12 cellular contexts compared by ENCODE assay signal in genomic region chr12:83016226-83016835, GRCh38.
DNase-seq lines count a peak whose midpoint lies in the region; ATAC-seq, FAIRE-seq and TF ChIP-seq lines count a peak whose summit lies in the region.
"Had no signal": no experiment of that assay in that cellular context is flagged by ENCODE, and none has a peak within 500 bp of the region (broad histone marks: within the 10 kb centered on the region; RNA-seq: fewer than 3 reads in every experiment).

No MANE protein-coding gene starts in this region.

- no peak for FAIRE-seq in HepG2 (lab: Jason Lieb, UNC)
- FAIRE-seq: H1 had no signal

- peak; percentile 5 for DNase-seq in HepG2 (ENCODE audit: low spot score)
- DNase-seq in right lobe of liver, result no peak
- no peak for DNase-seq in mesothelial cell of epicardium (ENCODE audit: low spot score in 2 of 2, unreplicated experiment in 2 of 2)
- no peak for DNase-seq in vagina (ENCODE audit: extremely low spot score in 2 of 2)
- DNase-seq in NCI-H69 (lab: John Stamatoyannopoulos, UW), result no peak
- DNase-seq in OCI-M2 (lab: John Stamatoyannopoulos, UW; ENCODE audit: unreplicated experiment), result no peak
- DNase-seq: activated CD8-positive, alpha-beta memory T cell treated with anti-CD3 and anti-CD28 coated beads, Interleukin-2, amount 50 U/mL, for 48 hours; CD8-positive, alpha-beta T cell; stimulated activated naive CD4-positive, alpha-beta T cell treated with Interleukin-2 at 50 U/mL for 16 hours had no signal

- H3K9me3 ChIP-seq in HepG2 (ENCODE audit: low read length) (0 out of 2 replicates have a peak, but pooled peaks cover 3% of the 10 kb centered on the region), right lobe of liver (no peaks in the 10 kb centered on the region), vagina (no peaks in the 10 kb centered on the region)

- H3K27me3 Mint-ChIP-seq in mesothelial cell of epicardium (ENCODE audit: low read depth), result no peaks in the 10 kb centered on the region

- POLR2A ChIA-PET in HepG2 (lab: Yijun Ruan, JAX), result no interaction called here

- no peak overlapping the region for H3K4me3 ChIP-seq in HepG2 (replicated peaks in 1 of 3; ENCODE audit: insufficient read depth in 1 of 3, low read depth in 2 of 3, low read length in 3 of 3)
- no peak overlapping the region for H3K4me3 ChIP-seq in right lobe of liver
- peak overlapping the region in 1 of 2 donors; percentile 1 for H3K4me3 ChIP-seq in vagina

- no peaks in the 10 kb centered on the region for H3K79me2 ChIP-seq in HepG2 (ENCODE audit: insufficient read depth, low read length)

- H3K27ac ChIP-seq in HepG2 (ENCODE audit: extremely low read length, insufficient read depth, low read length), result no peak overlapping the region
- H3K27ac ChIP-seq in right lobe of liver, result no peak overlapping the region
- H3K27ac ChIP-seq in cingulate gyrus (ENCODE audit: low read depth, low read length), result peak overlapping the region; percentile 25
- peak overlapping the region; percentile 33 for H3K27ac ChIP-seq in vagina

- no peaks in the 10 kb centered on the region for H3K4me1 ChIP-seq in HepG2 (ENCODE audit: insufficient read depth, low read length)
- no peaks in the 10 kb centered on the region for H3K4me1 ChIP-seq in right lobe of liver
- H3K4me1 ChIP-seq in vagina, result peaks cover 11% of the 10 kb centered on the region

- H2AFZ ChIP-seq in HepG2 (ENCODE audit: low read length), result no peak overlapping the region

- TF ChIP-seq POLR2A in HepG2 (IDR thresholded peaks at IDR 0.05; ENCODE audit: insufficient read depth in 1 of 2, low read depth in 2 of 2, low read length in 2 of 2), result no peak
- TF ChIP-seq POLR2A in right lobe of liver (IDR thresholded peaks at IDR 0.05), result no peak
- no peak for TF ChIP-seq POLR2A in vagina (IDR thresholded peaks at IDR 0.05)

- H3K36me3 ChIP-seq in HepG2 (replicated peaks in 1 of 2; ENCODE audit: control insufficient read depth in 1 of 2, insufficient read depth in 2 of 2, low read length in 2 of 2), result no peaks in the 10 kb centered on the region
- no peaks in the 10 kb centered on the region for H3K36me3 ChIP-seq in right lobe of liver
- H3K36me3 ChIP-seq in vagina, result no peaks in the 10 kb centered on the region

- H3K27ac Mint-ChIP-seq in mesothelial cell of epicardium, result peak overlapping the region; percentile 51
- H3K27ac Mint-ChIP-seq: CD8-positive, alpha-beta T cell had no signal

- BruUV-seq in HepG2 (replicated peaks; lab: Mats Ljungman, UMichigan), result no TSS peak

- 23% methylated on average over 1 of the region's 1 CpG for WGBS in HepG2 (ENCODE audit: low lambda C conversion rate)
- 82% methylated on average over 1 of the region's 1 CpG for WGBS in right lobe of liver (ENCODE audit: insufficient coverage, low coverage, low lambda C conversion rate, missing lambda C conversion rate)

- H3K4me2 ChIP-seq in HepG2 (ENCODE audit: low read depth, low read length), result no peak overlapping the region

- TF ChIP-seq EP300 in HepG2 (IDR thresholded peaks at IDR 0.05; ENCODE audit: low read depth in 2 of 2, low read length in 2 of 2), result no peak
- no peak for TF ChIP-seq EP300 in HepG2 (CRISPR knock-in tag; IDR thresholded peaks at IDR 0.05; ENCODE audit: borderline replicate concordance)

- no peaks in the 10 kb centered on the region for H3K27me3 ChIP-seq in HepG2 (ENCODE audit: control insufficient read depth in 1 of 2, insufficient read depth in 2 of 2, low read length in 2 of 2)
- no peaks in the 10 kb centered on the region for H3K27me3 ChIP-seq in right lobe of liver
- no peaks in the 10 kb centered on the region for H3K27me3 ChIP-seq in vagina

- intact Hi-C loops in HepG2 (cut with micrococcal nuclease; ENCODE audit: unreplicated experiment), result no loop called here
- intact Hi-C loops in right lobe of liver (cut with DNase I), result no loop called here
- intact Hi-C loops in vagina (cut with DNase I), result no loop called here

- CTCF ChIA-PET in HepG2 (lab: Yijun Ruan, JAX; ENCODE audit: low intra/inter-chr PET ratio, low total read pairs), result no interaction called here

- in situ Hi-C loops in HepG2 (cut with HindIII; ENCODE audit: extremely low pct_ligation_motif_present, low pct_unique_long_range_greater_than_20kb), result no loop called here

- ATAC-seq in HepG2, result no peak
- ATAC-seq in right lobe of liver, result no peak
- no peak for ATAC-seq in GM18907 (IDR thresholded peaks at IDR 0.05; ENCODE audit: unreplicated experiment)
- ATAC-seq: CD8-positive, alpha-beta T cell had no signal

- TF ChIP-seq RAD21 in HepG2 (CRISPR knock-in tag; IDR thresholded peaks at IDR 0.05), result no peak

- H3K4me3 Mint-ChIP-seq in mesothelial cell of epicardium, result no peak overlapping the region
- H3K4me3 Mint-ChIP-seq: CD8-positive, alpha-beta T cell had no signal

- no peak overlapping the region for H3K9ac ChIP-seq in HepG2 (ENCODE audit: insufficient read depth, low read depth, low read length)

- H3K4me1 Mint-ChIP-seq in mesothelial cell of epicardium, result peaks cover 24% of the 10 kb centered on the region

- peaks cover 16% of the 10 kb centered on the region for H3K36me3 Mint-ChIP-seq in mesothelial cell of epicardium
- H3K36me3 Mint-ChIP-seq: CD8-positive, alpha-beta T cell had no signal

- H3K9me3 Mint-ChIP-seq in mesothelial cell of epicardium, result peaks cover 8% of the 10 kb centered on the region

- no peaks in the 10 kb centered on the region for H4K20me1 ChIP-seq in HepG2 (ENCODE audit: insufficient read depth, low read length)

- TF ChIP-seq CTCF in HepG2 (CRISPR knock-in tag; IDR thresholded peaks at IDR 0.05), result no peak
- TF ChIP-seq CTCF in right lobe of liver (IDR thresholded peaks at IDR 0.05), result no peak
- no peak for TF ChIP-seq CTCF in mesothelial cell of epicardium (IDR thresholded peaks at IDR 0.05; ENCODE audit: unreplicated experiment)
- TF ChIP-seq CTCF in vagina (IDR thresholded peaks at IDR 0.05), result no peak

TF ChIP-seq in HepG2, 621 proteins besides CTCF, POLR2A, EP300 and RAD21:
- TF ChIP-seq ZFY (CRISPR knock-in tag; IDR thresholded peaks at IDR 0.05) (no peak), HMG20B (CRISPR knock-in tag; conservative IDR thresholded peaks at IDR 0.05) (no peak), HNF4G (IDR thresholded peaks at IDR 0.05; ENCODE audit: borderline replicate concordance, low read depth, low read length) (no peak), HNF4G (CRISPR knock-in tag; IDR thresholded peaks at IDR 0.05; ENCODE audit: borderline replicate concordance, low read depth) (no peak), ZFP82 (CRISPR knock-in tag; IDR thresholded peaks at IDR 0.05; ENCODE audit: borderline replicate concordance) (no peak), KAT8 (CRISPR knock-in tag; IDR thresholded peaks at IDR 0.05) (no peak), NR2C2 (CRISPR knock-in tag; IDR thresholded peaks at IDR 0.05; ENCODE audit: borderline replicate concordance) (no peak), ZFAT (CRISPR knock-in tag; conservative IDR thresholded peaks at IDR 0.05) (no peak), ZC3H4 (CRISPR knock-in tag; IDR thresholded peaks at IDR 0.05; ENCODE audit: borderline replicate concordance) (no peak), ZNF709 (CRISPR knock-in tag; IDR thresholded peaks at IDR 0.05) (no peak), ZZZ3 (CRISPR knock-in tag; IDR thresholded peaks at IDR 0.05; ENCODE audit: borderline replicate concordance) (no peak), MNT (IDR thresholded peaks at IDR 0.05) (no peak), KDM5B (CRISPR knock-in tag; IDR thresholded peaks at IDR 0.05; ENCODE audit: borderline replicate concordance) (no peak)
- TF ChIP-seq, protein P1, sequence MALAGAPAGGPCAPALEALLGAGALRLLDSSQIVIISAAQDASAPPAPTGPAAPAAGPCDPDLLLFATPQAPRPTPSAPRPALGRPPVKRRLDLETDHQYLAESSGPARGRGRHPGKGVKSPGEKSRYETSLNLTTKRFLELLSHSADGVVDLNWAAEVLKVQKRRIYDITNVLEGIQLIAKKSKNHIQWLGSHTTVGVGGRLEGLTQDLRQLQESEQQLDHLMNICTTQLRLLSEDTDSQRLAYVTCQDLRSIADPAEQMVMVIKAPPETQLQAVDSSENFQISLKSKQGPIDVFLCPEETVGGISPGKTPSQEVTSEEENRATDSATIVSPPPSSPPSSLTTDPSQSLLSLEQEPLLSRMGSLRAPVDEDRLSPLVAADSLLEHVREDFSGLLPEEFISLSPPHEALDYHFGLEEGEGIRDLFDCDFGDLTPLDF (CRISPR knock-in tag; IDR thresholded peaks at IDR 0.05), result no peak
- TF ChIP-seq, protein P2, sequence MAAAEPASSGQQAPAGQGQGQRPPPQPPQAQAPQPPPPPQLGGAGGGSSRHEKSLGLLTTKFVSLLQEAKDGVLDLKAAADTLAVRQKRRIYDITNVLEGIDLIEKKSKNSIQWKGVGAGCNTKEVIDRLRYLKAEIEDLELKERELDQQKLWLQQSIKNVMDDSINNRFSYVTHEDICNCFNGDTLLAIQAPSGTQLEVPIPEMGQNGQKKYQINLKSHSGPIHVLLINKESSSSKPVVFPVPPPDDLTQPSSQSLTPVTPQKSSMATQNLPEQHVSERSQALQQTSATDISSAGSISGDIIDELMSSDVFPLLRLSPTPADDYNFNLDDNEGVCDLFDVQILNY (CRISPR knock-in tag; conservative IDR thresholded peaks at IDR 0.05), result no peak

Comparison
In these comparisons a context has a peak if more than half of its experiments do, and no peak if none do; other contexts are left out.
1. H3K27ac ChIP-seq: peak in cingulate gyrus (single experiment) and vagina (single experiment); none in HepG2 (single experiment) and right lobe of liver (0 of 3).